In genomic region chr6:21003780-21004541, GRCh38 we compare ENCODE assay signal across 1 cellular context.
TF ChIP-seq lines count a peak whose summit lies in the region.

No MANE protein-coding gene starts in this region.

TF ChIP-seq in HepG2, 621 proteins besides CTCF, POLR2A, EP300 and RAD21 (continued from another document and continues in another):
- peak in 1 of 2 experiments; percentile 26; a peak in 1 of 4 replicates for TF ChIP-seq ATF4 (CRISPR knock-in tag; IDR thresholded peaks at IDR 0.05)
- TF ChIP-seq ZNF431 (CRISPR knock-in tag; IDR thresholded peaks at IDR 0.05; ENCODE audit: borderline replicate concordance, low read depth), result no peak; the same call in 1 of the 2 replicates
- TF ChIP-seq ZNF124 (CRISPR knock-in tag; IDR thresholded peaks at IDR 0.05), result peak; percentile 71; the same call in 1 of the 2 replicates
- no peak for TF ChIP-seq ZNF446 (CRISPR knock-in tag; IDR thresholded peaks at IDR 0.05)
- TF ChIP-seq, protein P1, sequence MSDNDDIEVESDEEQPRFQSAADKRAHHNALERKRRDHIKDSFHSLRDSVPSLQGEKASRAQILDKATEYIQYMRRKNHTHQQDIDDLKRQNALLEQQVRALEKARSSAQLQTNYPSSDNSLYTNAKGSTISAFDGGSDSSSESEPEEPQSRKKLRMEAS (IDR thresholded peaks at IDR 0.05), result peak; percentile 22; the same call in 1 of the 2 replicates
- TF ChIP-seq ZBTB43 (CRISPR knock-in tag; conservative IDR thresholded peaks at IDR 0.05), result no peak; the same call in 1 of the 2 replicates
- TF ChIP-seq FOXA1 (IDR thresholded peaks at IDR 0.05), result peak; percentile 92
- TF ChIP-seq FOXA1 (CRISPR knock-in tag; IDR thresholded peaks at IDR 0.05), result peak; percentile 91
- TF ChIP-seq NR2F2 (IDR thresholded peaks at IDR 0.05; ENCODE audit: borderline replicate concordance, low read depth), result peak; percentile 87
- no peak for TF ChIP-seq REL (CRISPR knock-in tag; conservative IDR thresholded peaks at IDR 0.05)
- no peak for TF ChIP-seq ZNF841 (CRISPR knock-in tag; IDR thresholded peaks at IDR 0.05; ENCODE audit: borderline replicate concordance)
- TF ChIP-seq ZNF552 (CRISPR knock-in tag; IDR thresholded peaks at IDR 0.05; ENCODE audit: borderline replicate concordance), result no peak
- TF ChIP-seq ZNF44 (CRISPR knock-in tag; IDR thresholded peaks at IDR 0.05), result no peak
- TF ChIP-seq RFXANK (CRISPR knock-in tag; IDR thresholded peaks at IDR 0.05), result 0 out of 2 replicates have a peak, but pooled peaks have one; percentile 26
- no peak for TF ChIP-seq ZNF775 (CRISPR knock-in tag; IDR thresholded peaks at IDR 0.05; ENCODE audit: borderline replicate concordance)
- TF ChIP-seq, protein P2, sequence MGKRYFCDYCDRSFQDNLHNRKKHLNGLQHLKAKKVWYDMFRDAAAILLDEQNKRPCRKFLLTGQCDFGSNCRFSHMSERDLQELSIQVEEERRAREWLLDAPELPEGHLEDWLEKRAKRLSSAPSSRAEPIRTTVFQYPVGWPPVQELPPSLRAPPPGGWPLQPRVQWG (CRISPR knock-in tag; IDR thresholded peaks at IDR 0.05; ENCODE audit: borderline replicate concordance, low read depth), result no peak
- TF ChIP-seq, protein P3, sequence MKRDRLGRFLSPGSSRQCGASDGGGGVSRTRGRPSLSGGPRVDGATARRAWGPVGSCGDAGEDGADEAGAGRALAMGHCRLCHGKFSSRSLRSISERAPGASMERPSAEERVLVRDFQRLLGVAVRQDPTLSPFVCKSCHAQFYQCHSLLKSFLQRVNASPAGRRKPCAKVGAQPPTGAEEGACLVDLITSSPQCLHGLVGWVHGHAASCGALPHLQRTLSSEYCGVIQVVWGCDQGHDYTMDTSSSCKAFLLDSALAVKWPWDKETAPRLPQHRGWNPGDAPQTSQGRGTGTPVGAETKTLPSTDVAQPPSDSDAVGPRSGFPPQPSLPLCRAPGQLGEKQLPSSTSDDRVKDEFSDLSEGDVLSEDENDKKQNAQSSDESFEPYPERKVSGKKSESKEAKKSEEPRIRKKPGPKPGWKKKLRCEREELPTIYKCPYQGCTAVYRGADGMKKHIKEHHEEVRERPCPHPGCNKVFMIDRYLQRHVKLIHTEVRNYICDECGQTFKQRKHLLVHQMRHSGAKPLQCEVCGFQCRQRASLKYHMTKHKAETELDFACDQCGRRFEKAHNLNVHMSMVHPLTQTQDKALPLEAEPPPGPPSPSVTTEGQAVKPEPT (CRISPR knock-in tag; IDR thresholded peaks at IDR 0.05; ENCODE audit: low read depth), result no peak
- no peak for TF ChIP-seq ZNF326 (CRISPR knock-in tag; IDR thresholded peaks at IDR 0.05; ENCODE audit: borderline replicate concordance)
- TF ChIP-seq KAT8 (CRISPR knock-in tag; IDR thresholded peaks at IDR 0.05), result peak; percentile 82
- no peak for TF ChIP-seq ZNF773 (CRISPR knock-in tag; IDR thresholded peaks at IDR 0.05; ENCODE audit: borderline replicate concordance)
- TF ChIP-seq MTA1 (CRISPR knock-in tag; IDR thresholded peaks at IDR 0.05; ENCODE audit: borderline replicate concordance), result no peak
- no peak for TF ChIP-seq SP2 (CRISPR knock-in tag; IDR thresholded peaks at IDR 0.05)
- TF ChIP-seq, protein P4, sequence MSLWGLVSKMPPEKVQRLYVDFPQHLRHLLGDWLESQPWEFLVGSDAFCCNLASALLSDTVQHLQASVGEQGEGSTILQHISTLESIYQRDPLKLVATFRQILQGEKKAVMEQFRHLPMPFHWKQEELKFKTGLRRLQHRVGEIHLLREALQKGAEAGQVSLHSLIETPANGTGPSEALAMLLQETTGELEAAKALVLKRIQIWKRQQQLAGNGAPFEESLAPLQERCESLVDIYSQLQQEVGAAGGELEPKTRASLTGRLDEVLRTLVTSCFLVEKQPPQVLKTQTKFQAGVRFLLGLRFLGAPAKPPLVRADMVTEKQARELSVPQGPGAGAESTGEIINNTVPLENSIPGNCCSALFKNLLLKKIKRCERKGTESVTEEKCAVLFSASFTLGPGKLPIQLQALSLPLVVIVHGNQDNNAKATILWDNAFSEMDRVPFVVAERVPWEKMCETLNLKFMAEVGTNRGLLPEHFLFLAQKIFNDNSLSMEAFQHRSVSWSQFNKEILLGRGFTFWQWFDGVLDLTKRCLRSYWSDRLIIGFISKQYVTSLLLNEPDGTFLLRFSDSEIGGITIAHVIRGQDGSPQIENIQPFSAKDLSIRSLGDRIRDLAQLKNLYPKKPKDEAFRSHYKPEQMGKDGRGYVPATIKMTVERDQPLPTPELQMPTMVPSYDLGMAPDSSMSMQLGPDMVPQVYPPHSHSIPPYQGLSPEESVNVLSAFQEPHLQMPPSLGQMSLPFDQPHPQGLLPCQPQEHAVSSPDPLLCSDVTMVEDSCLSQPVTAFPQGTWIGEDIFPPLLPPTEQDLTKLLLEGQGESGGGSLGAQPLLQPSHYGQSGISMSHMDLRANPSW (CRISPR knock-in tag; IDR thresholded peaks at IDR 0.05; ENCODE audit: borderline replicate concordance), result 0 out of 2 replicates have a peak, but pooled peaks have one; percentile 82
- TF ChIP-seq NR3C1 (CRISPR knock-in tag; IDR thresholded peaks at IDR 0.05), result no peak
- no peak for TF ChIP-seq EZH2 (conservative IDR thresholded peaks at IDR 0.05; ENCODE audit: low read depth, low read length)
- peak; percentile 79; the same call in 1 of the 2 replicates for TF ChIP-seq EHMT2 (IDR thresholded peaks at IDR 0.05; ENCODE audit: borderline replicate concordance, low read depth, low read length)
- no peak for TF ChIP-seq NR2C2 (CRISPR knock-in tag; IDR thresholded peaks at IDR 0.05; ENCODE audit: borderline replicate concordance)
- TF ChIP-seq MATR3 (CRISPR knock-in tag; IDR thresholded peaks at IDR 0.05), result no peak
- peak; percentile 9; the same call in 1 of the 2 replicates for TF ChIP-seq ZNF24 (IDR thresholded peaks at IDR 0.05)
- TF ChIP-seq PAF1 (CRISPR knock-in tag; IDR thresholded peaks at IDR 0.05), result no peak
- peak; percentile 70; the same call in 1 of the 2 replicates for TF ChIP-seq NCOR1 (IDR thresholded peaks at IDR 0.05; ENCODE audit: borderline replicate concordance, low read length)
- TF ChIP-seq RBFOX2 (IDR thresholded peaks at IDR 0.05; ENCODE audit: low read depth, low read length), result no peak
- TF ChIP-seq ZNF800 (CRISPR knock-in tag; IDR thresholded peaks at IDR 0.05), result no peak
- TF ChIP-seq FOXP4 (CRISPR knock-in tag; IDR thresholded peaks at IDR 0.05), result peak; percentile 94
- TF ChIP-seq CAMTA2 (CRISPR knock-in tag; IDR thresholded peaks at IDR 0.05; ENCODE audit: borderline replicate concordance), result no peak
- TF ChIP-seq, protein P5, sequence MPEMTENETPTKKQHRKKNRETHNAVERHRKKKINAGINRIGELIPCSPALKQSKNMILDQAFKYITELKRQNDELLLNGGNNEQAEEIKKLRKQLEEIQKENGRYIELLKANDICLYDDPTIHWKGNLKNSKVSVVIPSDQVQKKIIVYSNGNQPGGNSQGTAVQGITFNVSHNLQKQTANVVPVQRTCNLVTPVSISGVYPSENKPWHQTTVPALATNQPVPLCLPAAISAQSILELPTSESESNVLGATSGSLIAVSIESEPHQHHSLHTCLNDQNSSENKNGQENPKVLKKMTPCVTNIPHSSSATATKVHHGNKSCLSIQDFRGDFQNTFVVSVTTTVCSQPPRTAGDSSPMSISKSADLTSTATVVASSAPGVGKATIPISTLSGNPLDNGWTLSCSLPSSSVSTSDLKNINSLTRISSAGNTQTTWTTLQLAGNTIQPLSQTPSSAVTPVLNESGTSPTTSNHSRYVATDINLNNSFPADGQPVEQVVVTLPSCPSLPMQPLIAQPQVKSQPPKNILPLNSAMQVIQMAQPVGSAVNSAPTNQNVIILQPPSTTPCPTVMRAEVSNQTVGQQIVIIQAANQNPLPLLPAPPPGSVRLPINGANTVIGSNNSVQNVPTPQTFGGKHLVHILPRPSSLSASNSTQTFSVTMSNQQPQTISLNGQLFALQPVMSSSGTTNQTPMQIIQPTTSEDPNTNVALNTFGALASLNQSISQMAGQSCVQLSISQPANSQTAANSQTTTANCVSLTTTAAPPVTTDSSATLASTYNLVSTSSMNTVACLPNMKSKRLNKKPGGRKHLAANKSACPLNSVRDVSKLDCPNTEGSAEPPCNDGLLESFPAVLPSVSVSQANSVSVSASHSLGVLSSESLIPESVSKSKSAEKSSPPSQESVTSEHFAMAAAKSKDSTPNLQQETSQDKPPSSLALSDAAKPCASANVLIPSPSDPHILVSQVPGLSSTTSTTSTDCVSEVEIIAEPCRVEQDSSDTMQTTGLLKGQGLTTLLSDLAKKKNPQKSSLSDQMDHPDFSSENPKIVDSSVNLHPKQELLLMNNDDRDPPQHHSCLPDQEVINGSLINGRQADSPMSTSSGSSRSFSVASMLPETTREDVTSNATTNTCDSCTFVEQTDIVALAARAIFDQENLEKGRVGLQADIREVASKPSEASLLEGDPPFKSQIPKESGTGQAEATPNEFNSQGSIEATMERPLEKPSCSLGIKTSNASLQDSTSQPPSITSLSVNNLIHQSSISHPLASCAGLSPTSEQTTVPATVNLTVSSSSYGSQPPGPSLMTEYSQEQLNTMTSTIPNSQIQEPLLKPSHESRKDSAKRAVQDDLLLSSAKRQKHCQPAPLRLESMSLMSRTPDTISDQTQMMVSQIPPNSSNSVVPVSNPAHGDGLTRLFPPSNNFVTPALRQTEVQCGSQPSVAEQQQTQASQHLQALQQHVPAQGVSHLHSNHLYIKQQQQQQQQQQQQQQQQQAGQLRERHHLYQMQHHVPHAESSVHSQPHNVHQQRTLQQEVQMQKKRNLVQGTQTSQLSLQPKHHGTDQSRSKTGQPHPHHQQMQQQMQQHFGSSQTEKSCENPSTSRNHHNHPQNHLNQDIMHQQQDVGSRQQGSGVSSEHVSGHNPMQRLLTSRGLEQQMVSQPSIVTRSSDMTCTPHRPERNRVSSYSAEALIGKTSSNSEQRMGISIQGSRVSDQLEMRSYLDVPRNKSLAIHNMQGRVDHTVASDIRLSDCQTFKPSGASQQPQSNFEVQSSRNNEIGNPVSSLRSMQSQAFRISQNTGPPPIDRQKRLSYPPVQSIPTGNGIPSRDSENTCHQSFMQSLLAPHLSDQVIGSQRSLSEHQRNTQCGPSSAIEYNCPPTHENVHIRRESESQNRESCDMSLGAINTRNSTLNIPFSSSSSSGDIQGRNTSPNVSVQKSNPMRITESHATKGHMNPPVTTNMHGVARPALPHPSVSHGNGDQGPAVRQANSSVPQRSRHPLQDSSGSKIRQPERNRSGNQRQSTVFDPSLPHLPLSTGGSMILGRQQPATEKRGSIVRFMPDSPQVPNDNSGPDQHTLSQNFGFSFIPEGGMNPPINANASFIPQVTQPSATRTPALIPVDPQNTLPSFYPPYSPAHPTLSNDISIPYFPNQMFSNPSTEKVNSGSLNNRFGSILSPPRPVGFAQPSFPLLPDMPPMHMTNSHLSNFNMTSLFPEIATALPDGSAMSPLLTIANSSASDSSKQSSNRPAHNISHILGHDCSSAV (CRISPR knock-in tag; IDR thresholded peaks at IDR 0.05; ENCODE audit: borderline replicate concordance), result no peak
- peak; percentile 83; the same call in 1 of the 2 replicates for TF ChIP-seq ZBTB7B (CRISPR knock-in tag; IDR thresholded peaks at IDR 0.05)
- TF ChIP-seq, protein P6, sequence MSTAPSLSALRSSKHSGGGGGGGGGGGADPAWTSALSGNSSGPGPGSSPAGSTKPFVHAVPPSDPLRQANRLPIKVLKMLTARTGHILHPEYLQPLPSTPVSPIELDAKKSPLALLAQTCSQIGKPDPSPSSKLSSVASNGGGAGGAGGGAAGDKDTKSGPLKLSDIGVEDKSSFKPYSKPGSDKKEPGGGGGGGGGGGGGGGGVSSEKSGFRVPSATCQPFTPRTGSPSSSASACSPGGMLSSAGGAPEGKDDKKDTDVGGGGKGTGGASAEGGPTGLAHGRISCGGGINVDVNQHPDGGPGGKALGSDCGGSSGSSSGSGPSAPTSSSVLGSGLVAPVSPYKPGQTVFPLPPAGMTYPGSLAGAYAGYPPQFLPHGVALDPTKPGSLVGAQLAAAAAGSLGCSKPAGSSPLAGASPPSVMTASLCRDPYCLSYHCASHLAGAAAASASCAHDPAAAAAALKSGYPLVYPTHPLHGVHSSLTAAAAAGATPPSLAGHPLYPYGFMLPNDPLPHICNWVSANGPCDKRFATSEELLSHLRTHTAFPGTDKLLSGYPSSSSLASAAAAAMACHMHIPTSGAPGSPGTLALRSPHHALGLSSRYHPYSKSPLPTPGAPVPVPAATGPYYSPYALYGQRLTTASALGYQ (CRISPR knock-in tag; IDR thresholded peaks at IDR 0.05), result peak; percentile 97
- TF ChIP-seq RBM39 (IDR thresholded peaks at IDR 0.05; ENCODE audit: low read depth, low read length, poor library complexity, severe bottlenecking), result no peak
